Comparison of ENCODE assay signal across 20 cellular contexts in the genomic region with DNA sequence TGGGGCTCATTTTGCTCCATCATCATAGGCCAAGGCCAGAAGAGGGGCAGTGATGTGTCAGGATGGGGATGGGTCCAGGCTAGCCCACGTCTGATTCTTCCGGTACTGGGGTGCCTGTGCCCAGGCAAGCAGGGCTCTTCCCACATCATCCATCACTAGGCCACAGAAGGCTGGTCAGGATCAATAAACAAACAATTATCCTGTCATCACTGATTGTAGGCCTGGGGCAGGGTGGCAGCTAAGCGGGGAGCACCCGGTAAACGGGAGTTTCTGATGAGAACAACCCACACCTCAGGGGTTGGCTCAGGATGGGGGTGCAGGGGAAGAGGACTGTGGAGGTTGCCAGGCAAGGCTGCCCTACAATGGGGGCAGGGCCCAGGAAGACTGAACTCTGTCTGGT.
"Had no signal": no experiment of that assay in that cellular context is flagged by ENCODE, and none has a peak within 500 bp of the region (broad histone marks: within the 10 kb centered on the region; RNA-seq: fewer than 3 reads in every experiment).

No MANE protein-coding gene starts in this region.

- H3K4me1 ChIP-seq: uterus had no signal

- H3K27ac ChIP-seq: heart left ventricle, right atrium auricular region, sigmoid colon, skin epidermis, suprapubic skin, thyroid gland, upper lobe of left lung, uterus had no signal

- H3K4me3 ChIP-seq: heart left ventricle, lung, right atrium auricular region, sigmoid colon, skin epidermis, suprapubic skin, thyroid gland, upper lobe of left lung, uterus had no signal

- ATAC-seq: esophagus mucosa; heart left ventricle; left colon; left ventricle myocardium superior; naive thymus-derived CD8-positive, alpha-beta T cell; stimulated activated naive CD8-positive, alpha-beta T cell treated with anti-CD3 and anti-CD28 coated beads, Interleukin-15, Interleukin-2, amounts not matched to agents 100 U/mL and 50 U/mL, for 24 hours had no signal

- H3K9me3 ChIP-seq: heart left ventricle, right atrium auricular region, sigmoid colon, suprapubic skin, thyroid gland, upper lobe of left lung, uterus had no signal

- H3K27me3 ChIP-seq: heart left ventricle, right atrium auricular region, suprapubic skin, thyroid gland, upper lobe of left lung, uterus had no signal

- DNase-seq: effector memory CD4-positive, alpha-beta T cell; heart left ventricle; hippocampal formation; left colon; left ventricle myocardium superior; mesenchymal stem cell; naive thymus-derived CD8-positive, alpha-beta T cell; posterior cingulate gyrus; sigmoid colon; stimulated activated CD4-positive, alpha-beta T cell treated with anti-CD3 and anti-CD28 coated beads, Interleukin-12 subunit alpha, Interleukin-12 subunit beta, amount 100 ng/mL, for 4 hours; stimulated activated CD4-positive, alpha-beta T cell treated with anti-CD3 and anti-CD28 coated beads, Interleukin-2, amount 100 ng/mL, for 48 hours; stimulated activated naive CD8-positive, alpha-beta T cell treated with anti-CD3 and anti-CD28 coated beads, Interleukin-15, Interleukin-2, amounts not matched to agents 100 U/mL and 50 U/mL, for 24 hours; thyroid gland; upper lobe of left lung; uterus had no signal

- H3K36me3 ChIP-seq: heart left ventricle, right atrium auricular region, sigmoid colon, suprapubic skin, thyroid gland, upper lobe of left lung, uterus had no signal
